ENCODE assay signal across 8 cellular contexts in the genomic region with DNA sequence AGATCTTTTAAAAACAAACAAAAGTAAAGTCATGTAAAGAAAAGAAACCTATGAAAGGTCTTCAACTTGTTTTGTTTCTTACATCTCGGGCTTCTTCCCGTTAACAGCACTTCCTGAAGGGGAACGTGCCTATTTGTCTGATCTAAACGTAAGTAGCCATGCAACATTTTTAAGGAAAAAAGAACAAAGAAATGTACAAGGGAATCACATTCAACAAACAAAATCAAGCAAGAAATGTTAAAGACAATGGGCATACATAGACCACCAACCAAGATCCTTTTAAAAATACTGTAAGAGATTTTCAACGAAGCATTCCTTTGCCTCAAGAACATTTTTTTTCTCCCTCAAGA.
DNase-seq lines count a peak whose midpoint lies in the region; ATAC-seq, FAIRE-seq and TF ChIP-seq lines count a peak whose summit lies in the region.

No MANE protein-coding gene starts in this region.

- peak overlapping the region; percentile 55 for H3K4me2 ChIP-seq in A549

- H3K27ac ChIP-seq in A549 (no peak overlapping the region), HEK293 (ENCODE audit: extremely low read depth, low read depth, low read length) (no peak overlapping the region), liver (ENCODE audit: low read depth in 1 of 2, low read length in 2 of 2) (no peak overlapping the region)

- H3K4me3 Mint-ChIP-seq in activated naive CD8-positive, alpha-beta T cell treated with anti-CD3 and anti-CD28 coated beads, Interleukin-2, amount 10 ng/mL, durations not matched to agents 7 days and 5 days, result peak overlapping the region; percentile 80

- TF ChIP-seq CTCF in A549 (IDR thresholded peaks at IDR 0.05), result no peak
- no peak for TF ChIP-seq CTCF in HEK293 (tag by site-specific recombination; IDR thresholded peaks at IDR 0.05)
- TF ChIP-seq CTCF in liver (IDR thresholded peaks at IDR 0.05; ENCODE audit: low read depth, low read length, missing input control), result no peak

- TF ChIP-seq RAD21 in A549 (conservative IDR thresholded peaks at IDR 0.05 in 1 of 2, IDR thresholded peaks at IDR 0.05 in 1 of 2) (no peak), liver (IDR thresholded peaks at IDR 0.05) (no peak)

- POLR2A ChIA-PET in A549 (lab: Yijun Ruan, JAX) (no interaction called here), HEK293 (lab: Yijun Ruan, JAX) (no interaction called here), HEK293T (lab: Yijun Ruan, JAX) (no interaction called here)
- POLR2A ChIA-PET in activated naive CD8-positive, alpha-beta T cell treated with anti-CD3 and anti-CD28 coated beads, Interleukin-2, amount 10 ng/mL, durations not matched to agents 7 days and 5 days (lab: Charles Lee), result no interaction called here

- H3K9me3 ChIP-seq in A549 (no peaks in the 10 kb centered on the region), HEK293 (ENCODE audit: control insufficient read depth, insufficient read depth, low read depth, low read length) (no peaks in the 10 kb centered on the region), liver (ENCODE audit: control insufficient read depth in 4 of 4, low read length in 3 of 4) (no peaks in the 10 kb centered on the region)

- CTCF ChIA-PET in A549 (lab: Yijun Ruan, JAX), result no interaction called here
- CTCF ChIA-PET in HEK293 (lab: Yijun Ruan, JAX), result interaction anchor here (0.6 to 0.9 kb wide), 2 partner anchors 38 to 449 kb away, joined by 3 to 5 read pairs; no protein-coding TSS in a partner anchor
- CTCF ChIA-PET in HEK293T (lab: Yijun Ruan, JAX), result no interaction called here

- peaks cover 2% of the 10 kb centered on the region for H3K9me3 Mint-ChIP-seq in activated naive CD8-positive, alpha-beta T cell treated with anti-CD3 and anti-CD28 coated beads, Interleukin-2, amount 10 ng/mL, durations not matched to agents 7 days and 5 days

- DNase-seq in A549 (ENCODE audit: low read depth in 1 of 2, low spot score in 1 of 2), result no peak
- DNase-seq in activated naive CD8-positive, alpha-beta T cell treated with anti-CD3 and anti-CD28 coated beads, Interleukin-2, amount 10 ng/mL, durations not matched to agents 7 days and 5 days, result no peak
- DNase-seq in NCI-H146 (lab: John Stamatoyannopoulos, UW), result no peak
- no peak for DNase-seq in HEK293T (ENCODE audit: extremely low spot score)
- DNase-seq in putamen (ENCODE audit: low spot score), result no peak

- H3K4me1 ChIP-seq in A549 (no peaks in the 10 kb centered on the region), HEK293 (ENCODE audit: control insufficient read depth, insufficient read depth, low read length) (peaks cover 4% of the 10 kb centered on the region; the same call in 1 of the 2 replicates), liver (ENCODE audit: control insufficient read depth in 4 of 4, insufficient read depth in 4 of 4, low read length in 3 of 4) (no peaks in the 10 kb centered on the region)

- no peak for TF ChIP-seq POLR2A in A549 (IDR thresholded peaks at IDR 0.05; ENCODE audit: low read length)

- TF ChIP-seq EP300 in A549 (IDR thresholded peaks at IDR 0.05), result no peak

- no peaks in the 10 kb centered on the region for H3K36me3 Mint-ChIP-seq in activated naive CD8-positive, alpha-beta T cell treated with anti-CD3 and anti-CD28 coated beads, Interleukin-2, amount 10 ng/mL, durations not matched to agents 7 days and 5 days

- peaks cover 10% of the 10 kb centered on the region for H3K4me1 Mint-ChIP-seq in activated naive CD8-positive, alpha-beta T cell treated with anti-CD3 and anti-CD28 coated beads, Interleukin-2, amount 10 ng/mL, durations not matched to agents 7 days and 5 days

- WGBS in A549 (ENCODE audit: missing lambda C conversion rate), result 41% methylated on average over 5 of the region's 5 CpGs
- WGBS in liver, result 45% methylated on average over 5 of the region's 5 CpGs

- H3K27ac Mint-ChIP-seq in activated naive CD8-positive, alpha-beta T cell treated with anti-CD3 and anti-CD28 coated beads, Interleukin-2, amount 10 ng/mL, durations not matched to agents 7 days and 5 days, result peak overlapping the region; percentile 86

- H3K27me3 ChIP-seq in liver (ENCODE audit: control insufficient read depth in 4 of 4, insufficient read depth in 4 of 4, low read length in 3 of 4), result peaks cover 0 to under 1% (median 0%) of the 10 kb centered on the region in 4 donors

- H3K4me3 ChIP-seq in A549 (peak overlapping the region; percentile 27; the same call in 1 of the 3 replicates), HEK293 (ENCODE audit: low read depth, low read length) (no peak overlapping the region), liver (ENCODE audit: low read depth in 1 of 3, low read length in 3 of 3) (peak overlapping the region; percentile 15 to 55 (median 36))

- H3K36me3 ChIP-seq in HEK293 (ENCODE audit: control insufficient read depth in 2 of 2, insufficient read depth in 1 of 2, low read length in 2 of 2), result no peaks in the 10 kb centered on the region
- no peaks in the 10 kb centered on the region for H3K36me3 ChIP-seq in liver (ENCODE audit: control insufficient read depth in 4 of 4, insufficient read depth in 3 of 4, low read depth in 1 of 4, low read length in 3 of 4)

- ATAC-seq in A549 (no peak), HG02840 (IDR thresholded peaks at IDR 0.05; ENCODE audit: low FRiP score, unreplicated experiment) (no peak)
- no peak for ATAC-seq in activated naive CD8-positive, alpha-beta T cell treated with anti-CD3 and anti-CD28 coated beads, Interleukin-2, amount 10 ng/mL, durations not matched to agents 7 days and 5 days (ENCODE audit: low read depth)

- no peak for FAIRE-seq in A549 (lab: Jason Lieb, UNC)

- peaks cover 5% of the 10 kb centered on the region for H3K27me3 Mint-ChIP-seq in activated naive CD8-positive, alpha-beta T cell treated with anti-CD3 and anti-CD28 coated beads, Interleukin-2, amount 10 ng/mL, durations not matched to agents 7 days and 5 days

- H3K9ac ChIP-seq in liver (ENCODE audit: low read depth in 1 of 2, low read length in 2 of 2), result peak overlapping the region; percentile 17 to 66

TF ChIP-seq in A549, 52 proteins besides CTCF, POLR2A, EP300 and RAD21:
- TF ChIP-seq ESRRA (IDR thresholded peaks at IDR 0.05; ENCODE audit: borderline replicate concordance, low read length) (no peak), ZFP36 (IDR thresholded peaks at IDR 0.05; ENCODE audit: borderline replicate concordance, partially characterized antibody) (no peak), MAFK (IDR thresholded peaks at IDR 0.05; ENCODE audit: partially characterized antibody) (no peak), BHLHE40 (IDR thresholded peaks at IDR 0.05; ENCODE audit: low read depth, low read length) (no peak)
- TF ChIP-seq, protein P1, sequence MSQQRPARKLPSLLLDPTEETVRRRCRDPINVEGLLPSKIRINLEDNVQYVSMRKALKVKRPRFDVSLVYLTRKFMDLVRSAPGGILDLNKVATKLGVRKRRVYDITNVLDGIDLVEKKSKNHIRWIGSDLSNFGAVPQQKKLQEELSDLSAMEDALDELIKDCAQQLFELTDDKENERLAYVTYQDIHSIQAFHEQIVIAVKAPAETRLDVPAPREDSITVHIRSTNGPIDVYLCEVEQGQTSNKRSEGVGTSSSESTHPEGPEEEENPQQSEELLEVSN (IDR thresholded peaks at IDR 0.05; ENCODE audit: borderline replicate concordance, low read depth), result no peak
TF ChIP-seq in A549: peak in this region for 0.

TF ChIP-seq in HEK293, 187 proteins besides CTCF, POLR2A, EP300 and RAD21:
- TF ChIP-seq GFI1B (tag by site-specific recombination; IDR thresholded peaks at IDR 0.05), result no peak
- no peak for TF ChIP-seq KLF10 (tag by site-specific recombination; IDR thresholded peaks at IDR 0.05)
- TF ChIP-seq ZNF335 (tag by site-specific recombination; conservative IDR thresholded peaks at IDR 0.05), result 0 out of 2 replicates have a peak, but pooled peaks have one; percentile 25

TF ChIP-seq in liver, 16 proteins besides CTCF, POLR2A, EP300 and RAD21 (continues in another document):
- TF ChIP-seq GABPA (IDR thresholded peaks at IDR 0.05 in 1 of 2, conservative IDR thresholded peaks at IDR 0.05 in 1 of 2), result no peak
- TF ChIP-seq, protein P2, sequence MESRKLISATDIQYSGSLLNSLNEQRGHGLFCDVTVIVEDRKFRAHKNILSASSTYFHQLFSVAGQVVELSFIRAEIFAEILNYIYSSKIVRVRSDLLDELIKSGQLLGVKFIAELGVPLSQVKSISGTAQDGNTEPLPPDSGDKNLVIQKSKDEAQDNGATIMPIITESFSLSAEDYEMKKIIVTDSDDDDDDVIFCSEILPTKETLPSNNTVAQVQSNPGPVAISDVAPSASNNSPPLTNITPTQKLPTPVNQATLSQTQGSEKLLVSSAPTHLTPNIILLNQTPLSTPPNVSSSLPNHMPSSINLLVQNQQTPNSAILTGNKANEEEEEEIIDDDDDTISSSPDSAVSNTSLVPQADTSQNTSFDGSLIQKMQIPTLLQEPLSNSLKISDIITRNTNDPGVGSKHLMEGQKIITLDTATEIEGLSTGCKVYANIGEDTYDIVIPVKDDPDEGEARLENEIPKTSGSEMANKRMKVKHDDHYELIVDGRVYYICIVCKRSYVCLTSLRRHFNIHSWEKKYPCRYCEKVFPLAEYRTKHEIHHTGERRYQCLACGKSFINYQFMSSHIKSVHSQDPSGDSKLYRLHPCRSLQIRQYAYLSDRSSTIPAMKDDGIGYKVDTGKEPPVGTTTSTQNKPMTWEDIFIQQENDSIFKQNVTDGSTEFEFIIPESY (IDR thresholded peaks at IDR 0.05), result no peak
- TF ChIP-seq YY1 (IDR thresholded peaks at IDR 0.05), result no peak
- no peak for TF ChIP-seq NR2F2 (IDR thresholded peaks at IDR 0.05)

TF ChIP-seq in HEK293T, 16 proteins besides CTCF, POLR2A, EP300 and RAD21:
- TF ChIP-seq FOXK2 (IDR thresholded peaks at IDR 0.05) (no peak), ZNF384 (IDR thresholded peaks at IDR 0.05) (no peak), TARDBP (IDR thresholded peaks at IDR 0.05) (no peak), ELF4 (IDR thresholded peaks at IDR 0.05) (no peak), BHLHE40 (IDR thresholded peaks at IDR 0.05; ENCODE audit: borderline replicate concordance) (no peak), CTBP1 (IDR thresholded peaks at IDR 0.05; ENCODE audit: borderline replicate concordance) (no peak), L3MBTL2 (conservative IDR thresholded peaks at IDR 0.05) (no peak; the same call in 1 of the 2 replicates)
